In the genomic region with DNA sequence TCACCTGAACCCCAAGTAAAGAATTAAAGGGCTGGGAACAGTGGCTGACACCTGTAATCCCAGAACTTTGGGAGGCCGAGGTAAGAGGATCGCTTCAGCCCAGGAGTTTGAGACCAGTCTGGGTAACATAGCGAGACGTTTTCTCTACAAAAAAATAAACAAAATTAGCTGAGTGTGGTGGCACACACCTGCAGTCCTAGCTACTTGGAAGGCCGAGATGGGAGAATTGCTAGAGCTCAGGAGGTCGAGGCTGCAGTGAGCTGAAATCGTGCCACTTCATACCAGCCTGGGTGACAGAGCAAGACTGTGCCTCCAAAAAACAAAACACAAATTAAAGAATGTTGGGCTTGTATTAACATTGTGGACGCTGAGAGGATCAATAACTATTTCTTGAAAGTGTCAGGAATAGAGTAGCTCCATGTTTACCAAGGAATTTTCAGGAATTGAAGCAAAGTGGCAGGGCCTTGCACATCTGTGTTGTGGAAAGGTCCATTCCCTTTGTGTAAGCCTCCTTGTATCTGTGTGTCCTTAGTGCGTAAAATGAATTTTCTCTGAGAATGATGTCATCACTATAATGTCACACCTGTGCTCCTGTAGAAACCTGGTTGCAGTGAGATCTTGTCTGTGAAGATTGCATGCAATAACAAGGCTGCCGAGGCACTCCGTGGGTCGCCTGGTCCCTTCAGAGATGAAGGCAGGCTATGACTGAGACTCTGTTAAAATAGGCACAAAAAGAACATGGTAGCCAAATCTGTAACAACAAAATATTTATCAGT, we compare ENCODE assay signal across 8 cellular contexts.
DNase-seq lines count a peak whose midpoint lies in the region; ATAC-seq, FAIRE-seq and TF ChIP-seq lines count a peak whose summit lies in the region.
"Not testable (repeated sequence)": the region's sequence is repeated elsewhere in the genome, so short reads cannot be mapped to it uniquely, and the experiment has no call there.

No MANE protein-coding gene starts in this region.

- not testable (repeated sequence) for H3K4me3 ChIP-seq in A549, esophagus muscularis mucosa, hepatocyte, lower lobe of right lung, upper lobe of right lung
- H3K4me3 ChIP-seq in HUES48 (ENCODE audit: low read depth, low read length): 0 out of 2 replicates have a peak overlapping the region, but pooled peaks have one; percentile 29

- not testable (repeated sequence) for H4K20me1 ChIP-seq in hepatocyte (ENCODE audit: insufficient read depth, poor library complexity, severe bottlenecking)

- TF ChIP-seq RAD21 in A549 (conservative IDR thresholded peaks at IDR 0.05 in 1 of 2, IDR thresholded peaks at IDR 0.05 in 1 of 2): not testable (repeated sequence)

- H2AFZ ChIP-seq in hepatocyte: not testable (repeated sequence)

- not testable (repeated sequence) for H3K4me2 ChIP-seq in A549, hepatocyte

- not testable (repeated sequence) for TF ChIP-seq EP300 in A549 (IDR thresholded peaks at IDR 0.05); esophagus muscularis mucosa (IDR thresholded peaks at IDR 0.05)

- POLR2A ChIA-PET in A549 (lab: Yijun Ruan, JAX): not testable (repeated sequence)

- intact Hi-C loops in esophagus muscularis mucosa (cut with DNase I); Right ventricle myocardium inferior (cut with DNase I); lower lobe of right lung (cut with DNase I); sciatic nerve (cut with DNase I); upper lobe of right lung (cut with DNase I): not testable (repeated sequence)

- FAIRE-seq in A549 (lab: Jason Lieb, UNC): not testable (repeated sequence)

- not testable (repeated sequence) for TF ChIP-seq CTCF in A549 (IDR thresholded peaks at IDR 0.05); esophagus muscularis mucosa (IDR thresholded peaks at IDR 0.05); hepatocyte (IDR thresholded peaks at IDR 0.05; ENCODE audit: poor library complexity); lower lobe of right lung (IDR thresholded peaks at IDR 0.05); upper lobe of right lung (IDR thresholded peaks at IDR 0.05)

- H3K4me1 ChIP-seq in A549: peaks cover 21% of the 10 kb centered on the region
- H3K4me1 ChIP-seq in HUES48 (ENCODE audit: control insufficient read depth, insufficient read depth, low read length); esophagus muscularis mucosa; hepatocyte (ENCODE audit: insufficient read depth); lower lobe of right lung; upper lobe of right lung: not testable (repeated sequence)

- not testable (repeated sequence) for H3K36me3 ChIP-seq in HUES48 (ENCODE audit: control insufficient read depth, insufficient read depth, low read length); hepatocyte (replicated peaks; ENCODE audit: insufficient read depth, low read depth); lower lobe of right lung; upper lobe of right lung
- peaks cover 0 to 25% (median 10%) of the 10 kb centered on the region in 4 donors for H3K36me3 ChIP-seq in esophagus muscularis mucosa

- CTCF ChIA-PET in A549 (lab: Yijun Ruan, JAX): not testable (repeated sequence)

- H3K9ac ChIP-seq in HUES48 (ENCODE audit: low read depth, low read length): not testable (repeated sequence)

- not testable (repeated sequence) for H3K27me3 ChIP-seq in HUES48 (ENCODE audit: control insufficient read depth, insufficient read depth, low read length); esophagus muscularis mucosa; hepatocyte; lower lobe of right lung (ENCODE audit: low read depth); upper lobe of right lung

- not testable (repeated sequence) for H3K79me2 ChIP-seq in hepatocyte

- peaks cover 13% of the 10 kb centered on the region; the same call in 2 of the 3 replicates for H3K9me3 ChIP-seq in A549
- peaks cover 45% of the 10 kb centered on the region for H3K9me3 ChIP-seq in HUES48 (ENCODE audit: control insufficient read depth, insufficient read depth, low read length)
- not testable (repeated sequence) for H3K9me3 ChIP-seq in esophagus muscularis mucosa; hepatocyte (ENCODE audit: low read depth); lower lobe of right lung; upper lobe of right lung

- 33% methylated on average over 12 of the region's 12 CpGs for WGBS in A549 (ENCODE audit: missing lambda C conversion rate)
- 53% methylated on average over 12 of the region's 12 CpGs for WGBS in esophagus muscularis mucosa
- WGBS in hepatocyte (ENCODE audit: low lambda C conversion rate, missing lambda C conversion rate): 51% methylated on average over 12 of the region's 12 CpGs

- not testable (repeated sequence) for TF ChIP-seq POLR2A in A549 (IDR thresholded peaks at IDR 0.05; ENCODE audit: low read length); esophagus muscularis mucosa (IDR thresholded peaks at IDR 0.05; ENCODE audit: low read depth)

- not testable (repeated sequence) for ATAC-seq in A549
- ATAC-seq in Right ventricle myocardium inferior (peak; percentile 23), lower lobe of right lung (peak; percentile 42 to 66), sciatic nerve (peak; percentile 49), upper lobe of right lung (peak; percentile 53)

- H3K27ac ChIP-seq in A549: peak overlapping the region; percentile 87 to 99; a peak in 5 of 6 replicates
- not testable (repeated sequence) for H3K27ac ChIP-seq in HUES48 (ENCODE audit: low read depth, low read length); esophagus muscularis mucosa (replicated peaks in 1 of 4); hepatocyte; lower lobe of right lung; upper lobe of right lung

- not testable (repeated sequence) for DNase-seq in A549 (ENCODE audit: low read depth in 1 of 2, low spot score in 1 of 2); lower lobe of right lung; sciatic nerve (ENCODE audit: low spot score); upper lobe of right lung
- DNase-seq in esophagus muscularis mucosa (ENCODE audit: extremely low spot score): peak; percentile 94
- peak; percentile 35 for DNase-seq in Right ventricle myocardium inferior (ENCODE audit: missing footprints)
- peak; percentile 2 for DNase-seq in hepatocyte (ENCODE audit: low spot score)

- H3K9me2 ChIP-seq in hepatocyte (replicated peaks; ENCODE audit: insufficient read depth): not testable (repeated sequence)
